ENCODE assay signal across 21 cellular contexts in the genomic region with DNA sequence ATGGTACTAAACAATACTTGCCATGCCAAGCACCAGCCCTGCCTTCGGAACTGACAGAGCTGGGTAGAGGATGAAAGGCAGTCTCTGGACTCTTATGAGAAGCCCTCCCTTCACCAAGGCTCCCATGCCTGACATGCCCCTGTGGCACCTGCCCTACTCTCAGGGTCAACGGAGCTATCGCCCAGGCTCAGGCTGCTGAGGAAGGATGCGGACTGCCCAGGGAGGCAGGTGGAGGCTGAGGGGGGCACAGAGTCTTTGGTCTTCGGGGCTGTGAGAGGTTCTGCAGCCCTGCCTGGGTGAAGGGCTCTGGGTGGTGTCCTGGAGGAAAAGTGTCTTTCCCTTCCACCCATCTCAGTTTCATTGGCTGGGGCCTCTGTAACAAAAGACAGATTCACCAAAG.
"Had no signal": no experiment of that assay in that cellular context is flagged by ENCODE, and none has a peak within 500 bp of the region (broad histone marks: within the 10 kb centered on the region; RNA-seq: fewer than 3 reads in every experiment).

No MANE protein-coding gene starts in this region.

- H3K4me1 Mint-ChIP-seq: endodermal cell, mesothelial cell of epicardium had no signal

- H3K4me2 ChIP-seq: hepatocyte had no signal

- H3K4me1 ChIP-seq: colonic mucosa, foreskin keratinocyte, gastroesophageal sphincter, heart left ventricle, left lung, lower lobe of right lung had no signal

- ATAC-seq: effector memory CD8-positive, alpha-beta T cell; esophagus mucosa; foreskin keratinocyte; gastroesophageal sphincter; heart left ventricle; left cardiac atrium; left lung; left ventricle myocardium superior; lower lobe of right lung had no signal

- H3K27ac Mint-ChIP-seq: dendritic cell treated with granulocyte-macrophage colony-stimulating factor and Interleukin-4, amounts not matched to agents 40 ng/mL and 50 ng/mL, for 4 days; effector memory CD8-positive, alpha-beta T cell; endodermal cell; mesothelial cell of epicardium had no signal

- H3K27me3 ChIP-seq: colonic mucosa, foreskin keratinocyte had no signal

- H3K36me3 ChIP-seq: colonic mucosa, gastroesophageal sphincter, heart left ventricle, left lung, lower lobe of right lung had no signal

- H2AFZ ChIP-seq: hepatocyte had no signal

- H3K4me3 Mint-ChIP-seq: dendritic cell treated with granulocyte-macrophage colony-stimulating factor and Interleukin-4, amounts not matched to agents 40 ng/mL and 50 ng/mL, for 4 days; effector memory CD8-positive, alpha-beta T cell; endodermal cell; mesothelial cell of epicardium had no signal

- H3K36me3 Mint-ChIP-seq: mesothelial cell of epicardium had no signal

- DNase-seq: cerebellar nuclear complex; colonic mucosa; cortex of kidney; effector CD8-positive, alpha-beta T cell; effector memory CD8-positive, alpha-beta T cell; endodermal cell; erythroblast; foreskin keratinocyte; heart left ventricle; hypothalamus; left cardiac atrium; left lung; left ventricle myocardium superior; lower lobe of right lung; mesenchymal stem cell had no signal

- H3K27ac ChIP-seq: colonic mucosa, epithelial cell of prostate, foreskin keratinocyte, gastroesophageal sphincter, heart left ventricle, hepatocyte, left lung, lower lobe of right lung had no signal

- H3K27me3 Mint-ChIP-seq: dendritic cell treated with granulocyte-macrophage colony-stimulating factor and Interleukin-4, amounts not matched to agents 40 ng/mL and 50 ng/mL, for 4 days had no signal

- H3K9me3 Mint-ChIP-seq: dendritic cell treated with granulocyte-macrophage colony-stimulating factor and Interleukin-4, amounts not matched to agents 40 ng/mL and 50 ng/mL, for 4 days; effector memory CD8-positive, alpha-beta T cell; endodermal cell; mesothelial cell of epicardium had no signal

- H3K4me3 ChIP-seq: colonic mucosa, gastroesophageal sphincter, heart left ventricle, hepatocyte, left lung, lower lobe of right lung had no signal

- H3K79me2 ChIP-seq: hepatocyte had no signal

- H3K9me3 ChIP-seq: colonic mucosa, gastroesophageal sphincter, heart left ventricle, left lung, lower lobe of right lung had no signal
